In the genomic region with DNA sequence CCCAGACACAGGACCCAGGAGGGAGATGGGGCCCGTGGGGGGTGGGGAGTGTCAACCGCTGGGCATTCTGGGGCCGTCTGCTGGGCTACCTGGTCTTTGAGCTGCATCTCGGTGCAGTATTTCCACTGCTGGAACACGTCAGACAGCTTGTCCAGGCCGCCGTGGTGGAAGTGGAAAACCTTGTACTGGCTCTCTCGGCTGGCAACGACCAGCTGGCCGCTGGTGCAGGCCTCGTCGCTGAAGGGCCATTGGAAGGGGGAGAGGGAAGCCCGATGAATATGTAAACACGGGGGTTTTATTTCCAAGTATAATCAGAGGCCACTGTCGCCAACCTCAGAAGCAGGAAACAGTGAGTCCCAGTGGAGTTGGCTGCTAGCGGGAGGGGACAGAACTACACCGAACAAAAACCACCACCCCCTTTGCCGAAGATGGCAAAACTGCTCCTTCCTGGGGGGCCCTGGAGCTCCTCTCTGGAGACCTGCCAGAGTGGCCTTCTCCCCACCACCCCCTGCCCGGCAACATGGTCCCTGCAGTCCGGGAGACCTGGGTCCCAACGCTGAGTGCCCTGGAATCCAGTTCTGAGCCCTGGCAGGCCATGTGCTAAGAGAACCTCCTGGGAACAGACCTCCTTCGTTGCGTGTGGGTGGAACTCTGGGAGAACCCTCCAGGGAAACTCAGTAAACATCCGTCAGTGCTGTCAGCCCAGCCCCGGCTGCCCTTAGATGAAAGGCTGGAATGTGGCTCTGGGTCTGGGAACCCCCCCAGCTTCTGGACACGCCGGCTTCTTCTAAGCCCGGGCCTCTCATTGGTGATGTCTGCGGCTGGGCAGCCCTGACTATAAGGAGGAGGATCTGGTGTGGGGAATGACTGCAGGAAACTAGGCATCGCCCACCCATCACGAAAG, we compare ENCODE assay signal across 9 cellular contexts.
DNase-seq lines count a peak whose midpoint lies in the region; ATAC-seq and TF ChIP-seq lines count a peak whose summit lies in the region.
"Had no signal": no experiment of that assay in that cellular context is flagged by ENCODE, and none has a peak within 500 bp of the region (broad histone marks: within the 10 kb centered on the region; RNA-seq: fewer than 3 reads in every experiment).

No MANE protein-coding gene starts in this region.

- H3K4me3 ChIP-seq in mesendoderm (ENCODE audit: low read length), result no peak overlapping the region
- H3K4me3 ChIP-seq in tibial nerve, result peak overlapping the region; percentile 2 to 29 (median 4)

- H4K8ac ChIP-seq in mesendoderm (ENCODE audit: low read depth, low read length), result no peak overlapping the region

- H2BK120ac ChIP-seq in mesendoderm (ENCODE audit: low read depth, low read length), result no peak overlapping the region

- H3K4ac ChIP-seq in mesendoderm (ENCODE audit: low read depth, low read length), result no peak overlapping the region

- no peak overlapping the region for H3K23ac ChIP-seq in mesendoderm (ENCODE audit: low read length)

- H3K9me3 ChIP-seq in tibial nerve, result no peaks in the 10 kb centered on the region

- DNase-seq in NCI-H2107 treated with DMSO at 0.1 percent for 48 hours (lab: John Stamatoyannopoulos, UW; ENCODE audit: unreplicated experiment) (peak; percentile 63), NCI-H2107 (lab: John Stamatoyannopoulos, UW) (no peak), dermis blood vessel endothelial cell (peak; percentile 60), mesendoderm (peak; percentile 45), tibial nerve (ENCODE audit: low spot score in 2 of 2) (no peak)
- DNase-seq in stimulated activated CD4-positive, alpha-beta T cell treated with anti-CD3 and anti-CD28 coated beads, Interleukin-4, amount 100 ng/mL, for 24 hours, result no peak
- DNase-seq in activated CD4-positive, CD25-positive, alpha-beta regulatory T cell (lab: John Stamatoyannopoulos, UW), result no peak

- peak overlapping the region; percentile 56 for H3K56ac ChIP-seq in mesendoderm (ENCODE audit: low read length)

- TF ChIP-seq POLR2A in tibial nerve (IDR thresholded peaks at IDR 0.05), result peak in 1 of 2 donors; percentile 20

- no peak overlapping the region for H3K18ac ChIP-seq in mesendoderm (ENCODE audit: low read length)

- no peak overlapping the region for H2BK5ac ChIP-seq in mesendoderm (ENCODE audit: low read length)

- H4K5ac ChIP-seq in mesendoderm (ENCODE audit: low read length), result no peak overlapping the region

- peak in 1 of 2 donors; percentile 64 for TF ChIP-seq EP300 in tibial nerve (IDR thresholded peaks at IDR 0.05)

- H3K79me1 ChIP-seq in mesendoderm (ENCODE audit: low read length), result peaks cover 2% of the 10 kb centered on the region

- ATAC-seq in GM21576 (IDR thresholded peaks at IDR 0.05; ENCODE audit: unreplicated experiment), result no peak

- H3K4me2 ChIP-seq in mesendoderm (ENCODE audit: low read length), result no peak overlapping the region

- H3K36me3 ChIP-seq in mesendoderm (ENCODE audit: control insufficient read depth, insufficient read depth, low read length), result peaks cover 2% of the 10 kb centered on the region
- H3K36me3 ChIP-seq in tibial nerve, result peaks cover 0 to 44% (median 3%) of the 10 kb centered on the region in 3 donors

- peaks cover 12% of the 10 kb centered on the region for H3K4me1 ChIP-seq in mesendoderm (ENCODE audit: control insufficient read depth, low read depth, low read length)
- peaks cover 0 to 39% (median 21%) of the 10 kb centered on the region in 4 donors for H3K4me1 ChIP-seq in tibial nerve

- no peak overlapping the region for H2BK15ac ChIP-seq in mesendoderm (replicated peaks; ENCODE audit: low read depth)

- WGBS in mesendoderm (ENCODE audit: extremely low coverage, insufficient coverage, low lambda C conversion rate), result no CpG with 5 or more reads among the region's 31 CpGs
- WGBS in tibial nerve, 2 donors, result 19 to 24% methylated on average over 25 to 30 of the region's 31 CpGs

- no peaks in the 10 kb centered on the region for H3K27me3 ChIP-seq in mesendoderm (ENCODE audit: insufficient read depth, low read length, poor library complexity)
- H3K27me3 ChIP-seq in tibial nerve, result no peaks in the 10 kb centered on the region

- H3K79me2 ChIP-seq in mesendoderm (ENCODE audit: control insufficient read depth, insufficient read depth, low read length), result no peaks in the 10 kb centered on the region

- peak in 2 of 5 experiments; percentile 9 to 31 for TF ChIP-seq CTCF in tibial nerve (IDR thresholded peaks at IDR 0.05)

- no peak overlapping the region for H2AK5ac ChIP-seq in mesendoderm (ENCODE audit: low read length)

- H3K27ac ChIP-seq in mesendoderm (ENCODE audit: low read depth, low read length) (no peak overlapping the region), tibial nerve (peak overlapping the region; percentile 53 to 89 (median 83))
- H3K27ac ChIP-seq: C4-2B had no signal

- H3K9ac ChIP-seq in mesendoderm (ENCODE audit: low read length), result peak overlapping the region; percentile 29

Comparison
In these comparisons a context has a peak if more than half of its experiments do, and no peak if none do; other contexts are left out.
1. DNase-seq: peak in NCI-H2107 treated with DMSO at 0.1 percent for 48 hours (single experiment), dermis blood vessel endothelial cell (single experiment) and mesendoderm (single experiment); none in NCI-H2107 (single experiment), tibial nerve (0 of 2), stimulated activated CD4-positive, alpha-beta T cell treated with anti-CD3 and anti-CD28 coated beads, Interleukin-4, amount 100 ng/mL, for 24 hours (single experiment) and activated CD4-positive, CD25-positive, alpha-beta regulatory T cell (0 of 4).